8 cellular contexts compared by ENCODE assay signal in genomic region chr9:114382951-114383865, GRCh38. TPM values are rescaled to one million over a fixed set of nuclear protein-coding genes. Genes with fewer than 3 reads are reported as not detected.
DNase-seq lines count a peak whose midpoint lies in the region; ATAC-seq, FAIRE-seq and TF ChIP-seq lines count a peak whose summit lies in the region.

No MANE protein-coding gene starts in this region.

- peak overlapping the region; percentile 60 for H3K18ac ChIP-seq in H1 (ENCODE audit: extremely low read depth, low read length)
- H3K18ac ChIP-seq in neuronal stem cell (ENCODE audit: low read length), result peak overlapping the region; percentile 86

- H2AFZ ChIP-seq in H1 (ENCODE audit: low read length) (no peak overlapping the region), neuronal stem cell (ENCODE audit: low read length) (peak overlapping the region; percentile 60)

- no peaks in the 10 kb centered on the region; the same call in 1 of the 2 replicates for H3K23me2 ChIP-seq in H1 (ENCODE audit: low read depth, low read length)

- H2BK15ac ChIP-seq in H1 (ENCODE audit: low read length) (peak overlapping the region; percentile 83), neuronal stem cell (ENCODE audit: low read length) (peak overlapping the region; percentile 13)

- 38% methylated on average over 17 of the region's 17 CpGs; no CpG with 5 or more reads in 1 of the 2 experiments for WGBS in H1 (ENCODE audit: extremely low coverage in 1 of 2, insufficient coverage in 1 of 2, insufficient read length in 1 of 2, insufficient replicate concordance in 2 of 2, low coverage in 1 of 2, low lambda C conversion rate in 2 of 2, missing lambda C conversion rate in 1 of 2), 2 experiments
- no CpG with 5 or more reads among the region's 17 CpGs for WGBS in neuronal stem cell (ENCODE audit: extremely low coverage in 2 of 2, insufficient read length in 2 of 2, insufficient replicate concordance in 1 of 2), 2 donors

- peak in 1 of 2 experiments; percentile 39; a peak in 1 of 3 replicates for TF ChIP-seq POLR2A in H1 (IDR thresholded peaks at IDR 0.05; ENCODE audit: control extremely low read depth in 1 of 2, low read depth in 2 of 2, low read length in 2 of 2)

- no peak for TF ChIP-seq EP300 in H1 (IDR thresholded peaks at IDR 0.05; ENCODE audit: borderline replicate concordance in 1 of 2, low read depth in 2 of 2, low read length in 2 of 2)

- H2AK5ac ChIP-seq in H1 (ENCODE audit: low read depth, low read length) (no peak overlapping the region), neuronal stem cell (ENCODE audit: low read depth, low read length) (peak overlapping the region; percentile 30)

- H2BK120ac ChIP-seq in H1 (replicated peaks; ENCODE audit: low read depth, low read length) (no peak overlapping the region), neuronal stem cell (ENCODE audit: low read depth, low read length) (no peak overlapping the region)

- no peak overlapping the region for H3K56ac ChIP-seq in H1 (replicated peaks; ENCODE audit: insufficient read length, low read depth, low read length)

- H3K27ac ChIP-seq in H1 (ENCODE audit: low read depth, low read length), result peak overlapping the region; percentile 38; the same call in 1 of the 2 replicates
- peak overlapping the region; percentile 34 for H3K27ac ChIP-seq in neuronal stem cell (replicated peaks; ENCODE audit: low read length)
- H3K27ac ChIP-seq in tibial artery, result peak overlapping the region; percentile 94 to 96

- no peaks in the 10 kb centered on the region for H4K20me1 ChIP-seq in H1 (replicated peaks in 1 of 2; ENCODE audit: control insufficient read depth in 1 of 2, insufficient read depth in 2 of 2, low read length in 2 of 2)

- H3K79me1 ChIP-seq in H1 (ENCODE audit: low read depth, low read length), result peaks cover 3% of the 10 kb centered on the region; the same call in 1 of the 2 replicates
- no peaks in the 10 kb centered on the region for H3K79me1 ChIP-seq in neuronal stem cell (ENCODE audit: low read depth, low read length)

- H4K8ac ChIP-seq in H1 (ENCODE audit: extremely low read depth, insufficient read depth, low read length) (no peak overlapping the region), neuronal stem cell (ENCODE audit: low read depth, low read length) (no peak overlapping the region)

- H2BK12ac ChIP-seq in H1 (ENCODE audit: low read depth, low read length), result 0 out of 2 replicates have a peak overlapping the region, but pooled peaks have one; percentile 62
- no peak overlapping the region for H2BK12ac ChIP-seq in neuronal stem cell (ENCODE audit: low read length)

- H3K36me3 ChIP-seq in H1 (ENCODE audit: control insufficient read depth in 2 of 4, insufficient read depth in 4 of 4, low read length in 3 of 4) (peaks cover 0 to 3% (median 3%) of the 10 kb centered on the region in 4 experiments; a peak in 3 of 8 replicates), neuronal stem cell (replicated peaks in 1 of 2; ENCODE audit: control insufficient read depth in 2 of 2, insufficient read depth in 2 of 2, low read length in 2 of 2) (peaks cover 5 to 23% of the 10 kb centered on the region in 2 donors), tibial artery (peaks cover 0 to 27% (median 24%) of the 10 kb centered on the region in 3 donors)

- no peaks in the 10 kb centered on the region for H3K27me3 ChIP-seq in H1 (replicated peaks in 1 of 4; ENCODE audit: control insufficient read depth in 3 of 4, extremely low read depth in 1 of 4, insufficient read depth in 3 of 4, low read length in 3 of 4)
- no peaks in the 10 kb centered on the region for H3K27me3 ChIP-seq in neuronal stem cell (ENCODE audit: control insufficient read depth in 3 of 3, insufficient read depth in 3 of 3, low read depth in 1 of 3, low read length in 3 of 3)
- H3K27me3 ChIP-seq in tibial artery, result no peaks in the 10 kb centered on the region

- peaks cover 18 to 43% (median 36%) of the 10 kb centered on the region in 4 experiments for H3K4me1 ChIP-seq in H1 (replicated peaks in 1 of 4; ENCODE audit: control insufficient read depth in 3 of 4, insufficient read depth in 4 of 4, low read length in 3 of 4)
- peaks cover 33 to 34% of the 10 kb centered on the region in 2 donors for H3K4me1 ChIP-seq in neuronal stem cell (ENCODE audit: control insufficient read depth in 2 of 2, insufficient read depth in 1 of 2, low read depth in 1 of 2, low read length in 2 of 2)
- H3K4me1 ChIP-seq in tibial artery, result peaks cover 6 to 78% (median 58%) of the 10 kb centered on the region in 4 donors

- peak in 8 of 14 donors; percentile 43 to 66 (median 56) for DNase-seq in C1 segment of cervical spinal cord (lab: John Stamatoyannopoulos, UW)
- DNase-seq in activated CD4-positive, alpha-beta T cell treated with anti-CD3 and anti-CD28 coated beads, Interleukin-2, amount 50 U/mL, for 48 hours, result peak; percentile 79 to 85
- DNase-seq in H1 (ENCODE audit: low read depth in 1 of 2, low spot score in 2 of 2), result peak in 1 of 2 experiments; percentile 75
- no peak for DNase-seq in neuronal stem cell (ENCODE audit: low spot score)
- peak; percentile 71 to 92 for DNase-seq in tibial artery

- FAIRE-seq in H1 (lab: Jason Lieb, UNC), result peak; percentile 36

- TF ChIP-seq RAD21 in H1 (IDR thresholded peaks at IDR 0.05 in 1 of 2, conservative IDR thresholded peaks at IDR 0.05 in 1 of 2; ENCODE audit: low read depth in 2 of 2, low read length in 2 of 2), result peak in 1 of 2 experiments; percentile 29; a peak in 1 of 4 replicates

- H4K5ac ChIP-seq in H1 (ENCODE audit: insufficient read length, low read depth, low read length), result peak overlapping the region; percentile 2

- ATAC-seq in HG02852 (IDR thresholded peaks at IDR 0.05; ENCODE audit: unreplicated experiment) (peak; percentile 29), HG02970 (IDR thresholded peaks at IDR 0.05; ENCODE audit: low FRiP score, unreplicated experiment) (no peak), HG03175 (IDR thresholded peaks at IDR 0.05; ENCODE audit: unreplicated experiment) (no peak)

- H2BK5ac ChIP-seq in H1 (ENCODE audit: low read depth, low read length) (peak overlapping the region; percentile 28; the same call in 1 of the 2 replicates), neuronal stem cell (ENCODE audit: low read length) (no peak overlapping the region)

- H3K9me3 ChIP-seq in H1 (ENCODE audit: insufficient read depth in 2 of 2, low read depth in 1 of 2, low read length in 1 of 2), result no peaks in the 10 kb centered on the region
- H3K9me3 ChIP-seq in neuronal stem cell (replicated peaks in 1 of 2; ENCODE audit: control insufficient read depth in 2 of 2, insufficient read depth in 1 of 2, low read depth in 1 of 2, low read length in 2 of 2), result no peaks in the 10 kb centered on the region
- no peaks in the 10 kb centered on the region for H3K9me3 ChIP-seq in tibial artery

- H3K9ac ChIP-seq in H1 (replicated peaks in 1 of 4; ENCODE audit: extremely low read depth in 1 of 4, low read depth in 3 of 4, low read length in 3 of 4), result no peak overlapping the region; a peak in 2 of 7 replicates
- no peak overlapping the region for H3K9ac ChIP-seq in neuronal stem cell (ENCODE audit: low read depth, low read length, poor library complexity)

- H3K4me3 ChIP-seq in H1 (ENCODE audit: extremely low read depth in 1 of 4, insufficient read depth in 2 of 4, low read depth in 3 of 4, low read length in 4 of 4) (peak overlapping the region in 2 of 4 experiments; percentile 0 to 9; a peak in 1 of 8 replicates), neuronal stem cell (ENCODE audit: low read length in 2 of 2) (no peak overlapping the region), tibial artery (peak overlapping the region; percentile 19 to 37)

- peak overlapping the region; percentile 7 to 20; a peak in 2 of 4 replicates for H3K4me2 ChIP-seq in H1 (ENCODE audit: insufficient read depth in 1 of 2, low read depth in 2 of 2, low read length in 2 of 2)
- peak overlapping the region; percentile 19 for H3K4me2 ChIP-seq in neuronal stem cell (ENCODE audit: insufficient read depth, low read length, poor library complexity, severe bottlenecking)

- CTCF ChIA-PET in H1 (lab: Charles Lee; ENCODE audit: partially characterized antibody), result interaction anchor here (0.7 to 1.6 kb wide), 5 partner anchors 10 to 237 kb away, joined by 3 to 5 read pairs (median 3); no protein-coding TSS in a partner anchor

- intact Hi-C loops in tibial artery (cut with DNase I; ENCODE audit: low total_unique reads), result no loop called here

- peaks cover 0 to 2% of the 10 kb centered on the region in 2 experiments; a peak in 1 of 4 replicates for H3K79me2 ChIP-seq in H1 (ENCODE audit: control insufficient read depth in 1 of 2, insufficient read depth in 2 of 2, low read length in 2 of 2)

- POLR2A ChIA-PET in H1 (lab: Charles Lee; ENCODE audit: partially characterized antibody), result interaction anchor here (1.1 to 10.9 kb wide), 7 partner anchors 11 to 46 kb away, joined by 3 to 67 read pairs (median 3); no protein-coding TSS in a partner anchor

- H3K23ac ChIP-seq in H1 (ENCODE audit: insufficient read length) (no peak overlapping the region), neuronal stem cell (ENCODE audit: low read depth, low read length, poor library complexity) (peak overlapping the region; percentile 35)

- H4K91ac ChIP-seq in H1 (replicated peaks; ENCODE audit: insufficient read length, low read length) (peak overlapping the region; percentile 29), neuronal stem cell (ENCODE audit: low read depth, low read length, poor library complexity) (no peak overlapping the region)

- peak in 2 of 3 experiments; percentile 8 to 45; a peak in 1 of 4 replicates for TF ChIP-seq CTCF in H1 (IDR thresholded peaks at IDR 0.05; ENCODE audit: control extremely low read depth in 1 of 3, insufficient read depth in 1 of 3, low read depth in 1 of 3, low read length in 3 of 3)
- TF ChIP-seq CTCF in tibial artery (IDR thresholded peaks at IDR 0.05), result peak; percentile 6 to 15

- no peak overlapping the region for H3K14ac ChIP-seq in H1 (ENCODE audit: insufficient read length)
- peak overlapping the region; percentile 42 for H3K14ac ChIP-seq in neuronal stem cell (ENCODE audit: low read length)

- peak overlapping the region; percentile 71 for H3K4ac ChIP-seq in H1 (replicated peaks; ENCODE audit: insufficient read length, low read depth, low read length)
- H3K4ac ChIP-seq in neuronal stem cell (ENCODE audit: low read length), result no peak overlapping the region

- 0 out of 2 replicates have a peak overlapping the region, but pooled peaks have one; percentile 13 for H2BK20ac ChIP-seq in H1 (ENCODE audit: low read length)

RNA-seq across cellular contexts. Expression of gene AKNA, which starts 4.6 kb away (rescaled TPM):
- 25.9 and 27.4 TPM in 2 replicates for total RNA-seq in H1 (2021; fragmentation: NEBNext Ultra II Directional; extraction: Animal tissue kit (Norgen Biotek cat#: 25700))
- 21.0 and 28.3 TPM in 2 replicates for polyA plus RNA-seq in H1 (2011; rRNA removed)
- polyA plus RNA-seq in H1 (2011; cell fraction: cytosol; rRNA removed), result 18.3 TPM
- polyA plus RNA-seq in H1 (2011; cell fraction: nucleus; rRNA removed), result 62.7 TPM
- 16.3 to 28.1 TPM (median 25.3 TPM) in 4 replicates for polyA plus RNA-seq in H1 (2012, experiment 1 of 2)
- 16.4 TPM for polyA plus RNA-seq in H1 (2012, experiment 2 of 2)
- 16.0 TPM for polyA plus RNA-seq in H1 (2013, experiment 1 of 2)
- polyA plus RNA-seq in H1 (2013, experiment 2 of 2), result 15.2 TPM
- 21.8 and 26.9 TPM in 2 replicates for polyA minus RNA-seq in H1 (2011; rRNA and poly(A)+ RNA removed)
- 32.5 TPM for polyA minus RNA-seq in H1 (2011; cell fraction: cytosol; rRNA and poly(A)+ RNA removed)
- polyA minus RNA-seq in H1 (2011; cell fraction: nucleus; rRNA and poly(A)+ RNA removed), result 36.8 TPM
- 13.9 TPM for polyA plus RNA-seq in neuronal stem cell (2013, experiment 1 of 2)
- 13.8 TPM for polyA plus RNA-seq in neuronal stem cell (2013, experiment 2 of 2)

RNA-seq across cellular contexts. Expression of gene ORM2, which starts 53.5 kb away (rescaled TPM):
- total RNA-seq in H1 (2021; fragmentation: NEBNext Ultra II Directional; extraction: Animal tissue kit (Norgen Biotek cat#: 25700)), result 0.90 TPM in 1 of 2 replicates, not detected in the other
- 0.66 and 1.3 TPM in 2 replicates for polyA plus RNA-seq in H1 (2011; rRNA removed)
- 1.1 TPM for polyA plus RNA-seq in H1 (2011; cell fraction: cytosol; rRNA removed)
- polyA plus RNA-seq in H1 (2011; cell fraction: nucleus; rRNA removed), result 0.17 TPM
- 1.0 to 1.8 TPM (median 1.5 TPM) in 4 replicates for polyA plus RNA-seq in H1 (2012, experiment 1 of 2)
- 0.33 TPM for polyA plus RNA-seq in H1 (2012, experiment 2 of 2)
- polyA plus RNA-seq in H1 (2013, experiment 1 of 2), result 0.24 TPM
- 0.29 TPM for polyA plus RNA-seq in H1 (2013, experiment 2 of 2)
- 0.51 TPM in 1 of 2 replicates, not detected in the other for polyA minus RNA-seq in H1 (2011; rRNA and poly(A)+ RNA removed)
- not detected for polyA minus RNA-seq in H1 (2011; cell fraction: cytosol; rRNA and poly(A)+ RNA removed)
- polyA minus RNA-seq in H1 (2011; cell fraction: nucleus; rRNA and poly(A)+ RNA removed), result not detected
- 0.14 TPM for polyA plus RNA-seq in neuronal stem cell (2013, experiment 1 of 2)
- polyA plus RNA-seq in neuronal stem cell (2013, experiment 2 of 2), result 0.08 TPM

Comparison
In these comparisons a context has a peak if more than half of its experiments do, and no peak if none do; other contexts are left out.
1. H3K27ac ChIP-seq: peak in every context shown above with its lines; median percentile 95 in tibial artery; 38 in H1; 34 in neuronal stem cell.
2. H3K4me3 ChIP-seq: peak in tibial artery (2 of 2); none in neuronal stem cell (0 of 2).